Comparison of ENCODE assay signal across 16 cellular contexts in the genomic region with DNA sequence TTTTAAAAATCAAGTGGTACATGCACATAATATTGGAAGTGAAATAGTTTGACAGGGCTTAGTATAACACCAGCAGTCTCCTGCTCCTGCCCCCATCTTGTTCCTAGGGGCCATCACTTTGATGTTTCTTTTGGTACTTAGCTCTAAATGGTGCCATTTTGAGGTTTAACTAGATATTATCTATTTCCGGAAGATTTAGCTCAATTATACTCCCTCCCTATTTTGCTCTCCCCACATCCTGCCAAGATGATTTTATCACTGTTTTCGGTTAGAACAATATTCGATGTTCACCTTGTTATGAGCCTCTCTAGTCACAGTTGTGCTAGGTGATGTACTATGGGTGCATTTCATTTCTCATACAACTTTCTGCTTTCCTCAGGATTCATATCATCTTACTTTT. TPM values are rescaled to one million over a fixed set of nuclear protein-coding genes. Genes with fewer than 3 reads are reported as not detected.
DNase-seq lines count a peak whose midpoint lies in the region; ATAC-seq and TF ChIP-seq lines count a peak whose summit lies in the region.
"Had no signal": no experiment of that assay in that cellular context is flagged by ENCODE, and none has a peak within 500 bp of the region (broad histone marks: within the 10 kb centered on the region; RNA-seq: fewer than 3 reads in every experiment).

No MANE protein-coding gene starts in this region.

- TF ChIP-seq CTCF in DND-41 (IDR thresholded peaks at IDR 0.05; ENCODE audit: borderline replicate concordance, extremely low read depth, low read length, poor library complexity, severe bottlenecking) = no peak
- TF ChIP-seq CTCF in activated CD8-positive, alpha-beta T cell treated with anti-CD3 and anti-CD28 coated beads for 36 hours (IDR thresholded peaks at IDR 0.05) = no peak
- no peak for TF ChIP-seq CTCF in right lobe of liver (IDR thresholded peaks at IDR 0.05)
- TF ChIP-seq CTCF in ovary (IDR thresholded peaks at IDR 0.05) = no peak

- peaks cover 6 to 36% (median 25%) of the 10 kb centered on the region in 10 experiments; a peak in 15 of 20 replicates for H3K4me1 ChIP-seq in BLaER1 treated with 17β-estradiol and CSF1 and Interleukin-3, amounts not matched to agents 10 nM and 100 nM
- H3K4me1 ChIP-seq in DND-41 (ENCODE audit: insufficient read depth, low read length) (peaks cover 66% of the 10 kb centered on the region), right lobe of liver (no peaks in the 10 kb centered on the region), Karpas-422 (ENCODE audit: low read length) (no peaks in the 10 kb centered on the region), ovary (ENCODE audit: insufficient read depth) (no peaks in the 10 kb centered on the region)
- H3K4me1 ChIP-seq: HAP-1 had no signal

- DNase-seq in DND-41 = peak; percentile 69
- peak; percentile 54 for DNase-seq in activated CD8-positive, alpha-beta T cell treated with anti-CD3 and anti-CD28 coated beads for 36 hours
- no peak for DNase-seq in right lobe of liver
- DNase-seq in Karpas-422 = no peak
- no peak for DNase-seq in ovary
- DNase-seq: activated B cell treated with CpG ODN at 0.5 μM for 24 hours, Calu3, PC-3, retina had no signal

- no peaks in the 10 kb centered on the region for H3K27me3 ChIP-seq in BLaER1 treated with 17β-estradiol and CSF1 and Interleukin-3, amounts not matched to agents 10 nM and 100 nM
- H3K27me3 ChIP-seq in DND-41 (ENCODE audit: insufficient read depth, low read length, poor library complexity) (peaks cover 15% of the 10 kb centered on the region), right lobe of liver (no peaks in the 10 kb centered on the region), Karpas-422 (ENCODE audit: low read length) (no peaks in the 10 kb centered on the region), ovary (no peaks in the 10 kb centered on the region)

- no peak overlapping the region for H3K9ac ChIP-seq in BLaER1 treated with 17β-estradiol and CSF1 and Interleukin-3, amounts not matched to agents 10 nM and 100 nM
- H3K9ac ChIP-seq in DND-41 (ENCODE audit: low read depth, low read length) (peak overlapping the region; percentile 56), Karpas-422 (ENCODE audit: low read length) (no peak overlapping the region)

- no peaks in the 10 kb centered on the region for H3K27me3 Mint-ChIP-seq in activated CD8-positive, alpha-beta T cell treated with anti-CD3 and anti-CD28 coated beads for 36 hours

- no peaks in the 10 kb centered on the region for H4K20me1 ChIP-seq in BLaER1 treated with 17β-estradiol and CSF1 and Interleukin-3, amounts not matched to agents 10 nM and 100 nM
- H4K20me1 ChIP-seq in DND-41 (ENCODE audit: insufficient read depth, low read length) (no peaks in the 10 kb centered on the region), Karpas-422 (ENCODE audit: insufficient read depth, low read depth, low read length) (no peaks in the 10 kb centered on the region)

- no peaks in the 10 kb centered on the region for H3K36me3 Mint-ChIP-seq in activated CD8-positive, alpha-beta T cell treated with anti-CD3 and anti-CD28 coated beads for 36 hours (ENCODE audit: low read depth)
- H3K36me3 Mint-ChIP-seq: brain had no signal

- H3K4me3 ChIP-seq in BLaER1 treated with 17β-estradiol and CSF1 and Interleukin-3, amounts not matched to agents 10 nM and 100 nM = no peak overlapping the region
- H3K4me3 ChIP-seq in DND-41 (ENCODE audit: low read depth in 1 of 2, low read length in 2 of 2) (peak overlapping the region in 1 of 2 experiments; percentile 45; a peak in 2 of 4 replicates), right lobe of liver (no peak overlapping the region), Karpas-422 (ENCODE audit: low read length) (no peak overlapping the region), ovary (no peak overlapping the region)
- H3K4me3 ChIP-seq: HAP-1 had no signal

- peak overlapping the region; percentile 91 for H3K27ac Mint-ChIP-seq in activated CD8-positive, alpha-beta T cell treated with anti-CD3 and anti-CD28 coated beads for 36 hours
- H3K27ac Mint-ChIP-seq: activated B cell treated with CpG ODN at 0.5 μM for 24 hours, brain had no signal

- TF ChIP-seq EP300 in ovary (IDR thresholded peaks at IDR 0.05) = no peak

- no peak overlapping the region for H3K27ac ChIP-seq in BLaER1 treated with 17β-estradiol and CSF1 and Interleukin-3, amounts not matched to agents 10 nM and 100 nM
- H3K27ac ChIP-seq in DND-41 (ENCODE audit: low read length) (peak overlapping the region; percentile 87), right lobe of liver (peak overlapping the region in 1 of 3 donors; percentile 13), Karpas-422 (ENCODE audit: low read length) (no peak overlapping the region), ovary (no peak overlapping the region)

- no peak overlapping the region for H2AFZ ChIP-seq in DND-41 (ENCODE audit: low read depth, low read length)
- no peak overlapping the region for H2AFZ ChIP-seq in Karpas-422 (ENCODE audit: low read length)

- H3K9me2 ChIP-seq in Karpas-422 (replicated peaks; ENCODE audit: insufficient read depth, low read length) = no peaks in the 10 kb centered on the region

- H3K9me3 ChIP-seq in BLaER1 treated with 17β-estradiol and CSF1 and Interleukin-3, amounts not matched to agents 10 nM and 100 nM (replicated peaks in 1 of 11) = peaks cover 0 to 15% (median 7%) of the 10 kb centered on the region in 11 experiments; a peak in 10 of 22 replicates
- H3K9me3 ChIP-seq in DND-41 (ENCODE audit: insufficient read depth, low read length, severe bottlenecking) (no peaks in the 10 kb centered on the region), right lobe of liver (no peaks in the 10 kb centered on the region), Karpas-422 (ENCODE audit: low read length) (no peaks in the 10 kb centered on the region), ovary (no peaks in the 10 kb centered on the region)
- H3K9me3 ChIP-seq: HAP-1 had no signal

- peak; percentile 89 for ATAC-seq in DND-41 (ENCODE audit: insufficient read depth, low read depth)
- ATAC-seq in activated CD8-positive, alpha-beta T cell treated with anti-CD3 and anti-CD28 coated beads for 36 hours = peak; percentile 72
- peak; percentile 16 to 63 (median 35) for ATAC-seq in right lobe of liver
- ATAC-seq in GM21423 (IDR thresholded peaks at IDR 0.05; ENCODE audit: unreplicated experiment) = no peak
- no peak for ATAC-seq in GM18858 (IDR thresholded peaks at IDR 0.05; ENCODE audit: unreplicated experiment)
- ATAC-seq: PC-3 had no signal

- peak overlapping the region in 8 of 11 experiments; percentile 24 to 51 (median 31); a peak in 12 of 22 replicates for H3K4me2 ChIP-seq in BLaER1 treated with 17β-estradiol and CSF1 and Interleukin-3, amounts not matched to agents 10 nM and 100 nM
- H3K4me2 ChIP-seq in DND-41 (ENCODE audit: insufficient read depth, low read length) = peak overlapping the region; percentile 66
- no peak overlapping the region for H3K4me2 ChIP-seq in Karpas-422 (ENCODE audit: low read depth, low read length, poor library complexity, severe bottlenecking)

- WGBS in right lobe of liver (ENCODE audit: insufficient coverage, low coverage, low lambda C conversion rate, missing lambda C conversion rate) = 33% methylated on average over 3 of the region's 3 CpGs
- WGBS in ovary, 3 donors = 63 to 70% (median 63%) methylated on average over 3 of the region's 3 CpGs

- H3K36me3 ChIP-seq in BLaER1 treated with 17β-estradiol and CSF1 and Interleukin-3, amounts not matched to agents 10 nM and 100 nM = no peaks in the 10 kb centered on the region
- H3K36me3 ChIP-seq in DND-41 (ENCODE audit: insufficient read depth, low read length) = no peaks in the 10 kb centered on the region
- no peaks in the 10 kb centered on the region for H3K36me3 ChIP-seq in right lobe of liver
- H3K36me3 ChIP-seq in Karpas-422 (ENCODE audit: insufficient read depth, low read length) = no peaks in the 10 kb centered on the region
- no peaks in the 10 kb centered on the region for H3K36me3 ChIP-seq in ovary
- H3K36me3 ChIP-seq: HAP-1 had no signal

- peak overlapping the region; percentile 59 for H3K4me3 Mint-ChIP-seq in activated CD8-positive, alpha-beta T cell treated with anti-CD3 and anti-CD28 coated beads for 36 hours
- H3K4me3 Mint-ChIP-seq: activated B cell treated with CpG ODN at 0.5 μM for 24 hours, brain had no signal

- intact Hi-C loops in activated CD8-positive, alpha-beta T cell treated with anti-CD3 and anti-CD28 coated beads for 36 hours (cut with micrococcal nuclease) = loop anchor here (1.0 to 5.0 kb wide), 2 partner anchors 28 to 37 kb away; no protein-coding TSS in a partner anchor
- intact Hi-C loops in right lobe of liver (cut with DNase I) = no loop called here
- intact Hi-C loops in ovary (cut with DNase I) = no loop called here

- TF ChIP-seq POLR2A in right lobe of liver (IDR thresholded peaks at IDR 0.05) = no peak
- no peak for TF ChIP-seq POLR2A in ovary (IDR thresholded peaks at IDR 0.05)

- no peaks in the 10 kb centered on the region for H3K79me2 ChIP-seq in DND-41 (ENCODE audit: insufficient read depth, low read length)
- H3K79me2 ChIP-seq in Karpas-422 (ENCODE audit: low read length) = no peaks in the 10 kb centered on the region

- peaks cover 7% of the 10 kb centered on the region for H3K9me3 Mint-ChIP-seq in activated CD8-positive, alpha-beta T cell treated with anti-CD3 and anti-CD28 coated beads for 36 hours
- H3K9me3 Mint-ChIP-seq: activated B cell treated with CpG ODN at 0.5 μM for 24 hours had no signal

- peaks cover 77% of the 10 kb centered on the region for H3K4me1 Mint-ChIP-seq in activated CD8-positive, alpha-beta T cell treated with anti-CD3 and anti-CD28 coated beads for 36 hours (ENCODE audit: low read depth)
- H3K4me1 Mint-ChIP-seq: activated B cell treated with CpG ODN at 0.5 μM for 24 hours, brain had no signal

- CTCF ChIA-PET in activated CD8-positive, alpha-beta T cell treated with anti-CD3 and anti-CD28 coated beads for 36 hours (lab: Charles Lee) = interaction anchor here (0.7 to 3.1 kb wide), 11 partner anchors 15 to 324 kb away, joined by 3 to 18 read pairs (median 4); a partner anchor contains a TSS

- POLR2A ChIA-PET in activated CD8-positive, alpha-beta T cell treated with anti-CD3 and anti-CD28 coated beads for 36 hours (lab: Charles Lee) = interaction anchor here (1.0 to 5.8 kb wide), 12 partner anchors 10 to 323 kb away, joined by 3 to 80 read pairs (median 4); a partner anchor contains a TSS

RNA-seq across cellular contexts. Expression of a gene that starts 20.0 kb away (rescaled TPM):
- total RNA-seq in activated CD8-positive, alpha-beta T cell treated with anti-CD3 and anti-CD28 coated beads for 36 hours = not detected
- not detected for total RNA-seq in right lobe of liver
- total RNA-seq in Karpas-422 (2014; rRNA removed; shearing (Covaris generic); ENCODE audit: low replicate concordance) = not detected in 2 replicates
- not detected for total RNA-seq in ovary
- polyA plus RNA-seq in ovary = not detected
- total RNA-seq: Calu3, epithelial cell of proximal tubule, mononuclear cell, PC-3 had no signal

RNA-seq across cellular contexts. Expression of a gene that starts 28.7 kb away (rescaled TPM):
- total RNA-seq in activated CD8-positive, alpha-beta T cell treated with anti-CD3 and anti-CD28 coated beads for 36 hours = 10 to 100 TPM; 29.1 to 32.7 TPM
- total RNA-seq in right lobe of liver = 1 to 10 TPM; 4.9 to 7.9 (median 5.5) TPM
- total RNA-seq in Karpas-422 (2014; rRNA removed; shearing (Covaris generic); ENCODE audit: low replicate concordance) = 0.07 and 0.22 TPM in 2 replicates
- total RNA-seq in ovary = 10 to 100 TPM in 6 of 7 donors, 1 to 10 TPM in 1; 8.7 to 22.7 (median 17.9) TPM
- polyA plus RNA-seq in ovary = 10 to 100 TPM in 1 of 2 donors, 1 to 10 TPM in 1; 4.5 to 19.7 TPM

Comparison
In these comparisons a context has a peak if more than half of its experiments do, and no peak if none do; other contexts are left out.
1. ATAC-seq: peak in DND-41 (single experiment), activated CD8-positive, alpha-beta T cell treated with anti-CD3 and anti-CD28 coated beads for 36 hours (single experiment) and right lobe of liver (4 of 4); none in GM21423 (single experiment) and GM18858 (single experiment).
2. DNase-seq: peak in DND-41 (single experiment) and activated CD8-positive, alpha-beta T cell treated with anti-CD3 and anti-CD28 coated beads for 36 hours (single experiment); none in right lobe of liver (0 of 3), Karpas-422 (single experiment) and ovary (0 of 5).